In genomic region chr13:77724092-77724491, GRCh38 we compare ENCODE assay signal across 12 cellular contexts. TPM values are rescaled to one million over a fixed set of nuclear protein-coding genes. Genes with fewer than 3 reads are reported as not detected.
DNase-seq lines count a peak whose midpoint lies in the region; ATAC-seq and TF ChIP-seq lines count a peak whose summit lies in the region.
"Had no signal": no experiment of that assay in that cellular context is flagged by ENCODE, and none has a peak within 500 bp of the region (broad histone marks: within the 10 kb centered on the region; RNA-seq: fewer than 3 reads in every experiment).

No MANE protein-coding gene starts in this region.

- peak; percentile 68 for ATAC-seq in activated CD4-positive, alpha-beta T cell treated with anti-CD3 and anti-CD28 coated beads for 36 hours
- peak; percentile 52 for ATAC-seq in GM19452 (IDR thresholded peaks at IDR 0.05; ENCODE audit: unreplicated experiment)
- ATAC-seq in HG03066 (IDR thresholded peaks at IDR 0.05; ENCODE audit: low read depth, unreplicated experiment) = peak; percentile 64
- peak; percentile 73 for ATAC-seq in central memory CD8-positive, alpha-beta T cell (replicated peaks; ENCODE audit: extremely low read depth, poor library complexity, severe bottlenecking)
- ATAC-seq: esophagus mucosa had no signal

- POLR2A ChIA-PET in activated CD4-positive, alpha-beta T cell treated with anti-CD3 and anti-CD28 coated beads for 36 hours (lab: Charles Lee) = no interaction called here

- DNase-seq in activated CD4-positive, alpha-beta T cell treated with anti-CD3 and anti-CD28 coated beads for 36 hours = peak; percentile 18
- no peak for DNase-seq in activated CD4-positive, alpha-beta T cell treated with anti-CD3 and anti-CD28 coated beads for 4 hours
- no peak for DNase-seq in central memory CD8-positive, alpha-beta T cell (ENCODE audit: low spot score in 2 of 2)
- DNase-seq in nephron progenitor cell (no peak), trophoblast cell (no peak)
- no peak for DNase-seq in stimulated activated CD4-positive, alpha-beta T cell treated with anti-CD3 and anti-CD28 coated beads, Interleukin-4, amount 100 ng/mL, for 1 hour
- DNase-seq: hippocampal formation, NCI-H1930 had no signal

- no peaks in the 10 kb centered on the region for H3K27me3 ChIP-seq in trophoblast cell (ENCODE audit: insufficient read depth, low read length)

- no peak overlapping the region for H3K4me3 Mint-ChIP-seq in activated CD4-positive, alpha-beta T cell treated with anti-CD3 and anti-CD28 coated beads for 36 hours
- no peak overlapping the region for H3K4me3 Mint-ChIP-seq in central memory CD8-positive, alpha-beta T cell
- no peak overlapping the region for H3K4me3 Mint-ChIP-seq in nephron progenitor cell

- H3K4me1 ChIP-seq in trophoblast cell (ENCODE audit: control insufficient read depth in 1 of 2, insufficient read depth in 2 of 2, low read length in 2 of 2) = no peaks in the 10 kb centered on the region

- no peak overlapping the region for H2AK5ac ChIP-seq in trophoblast cell (ENCODE audit: low read length)

- CTCF ChIA-PET in activated CD4-positive, alpha-beta T cell treated with anti-CD3 and anti-CD28 coated beads for 36 hours (lab: Charles Lee) = interaction anchor here (1.4 kb wide), 1 partner anchor 9 kb away, joined by 3 read pairs; no protein-coding TSS in a partner anchor

- no peak overlapping the region for H2AFZ ChIP-seq in trophoblast cell (ENCODE audit: insufficient read depth, low read length, poor library complexity)

- no peak overlapping the region for H4K12ac ChIP-seq in trophoblast cell (ENCODE audit: low read depth, low read length)

- H3K79me2 ChIP-seq in trophoblast cell (ENCODE audit: control insufficient read depth, insufficient read depth, low read length, poor library complexity) = no peaks in the 10 kb centered on the region

- H3K18ac ChIP-seq in trophoblast cell (ENCODE audit: low read length) = no peak overlapping the region

- no peak overlapping the region for H3K9ac ChIP-seq in trophoblast cell (ENCODE audit: low read length)

- H3K4ac ChIP-seq in trophoblast cell (ENCODE audit: low read depth, low read length) = no peak overlapping the region

- no peaks in the 10 kb centered on the region for H3K9me3 ChIP-seq in trophoblast cell (ENCODE audit: insufficient read depth, low read depth, low read length)

- no peak overlapping the region for H3K4me2 ChIP-seq in trophoblast cell (ENCODE audit: low read length)

- no peak overlapping the region for H3K23ac ChIP-seq in trophoblast cell (ENCODE audit: low read length)

- H3K27ac Mint-ChIP-seq in activated CD4-positive, alpha-beta T cell treated with anti-CD3 and anti-CD28 coated beads for 36 hours = no peak overlapping the region
- H3K27ac Mint-ChIP-seq in central memory CD8-positive, alpha-beta T cell (ENCODE audit: low read depth) = peak overlapping the region; percentile 20
- no peak overlapping the region for H3K27ac Mint-ChIP-seq in nephron progenitor cell

- no peaks in the 10 kb centered on the region for H3K9me3 Mint-ChIP-seq in activated CD4-positive, alpha-beta T cell treated with anti-CD3 and anti-CD28 coated beads for 36 hours (ENCODE audit: low read depth)
- H3K9me3 Mint-ChIP-seq in central memory CD8-positive, alpha-beta T cell = no peaks in the 10 kb centered on the region
- H3K9me3 Mint-ChIP-seq in nephron progenitor cell = no peaks in the 10 kb centered on the region

- H4K8ac ChIP-seq in trophoblast cell (ENCODE audit: low read depth, low read length) = no peak overlapping the region

- no peak for TF ChIP-seq CTCF in nephron progenitor cell (IDR thresholded peaks at IDR 0.05)

- H2BK5ac ChIP-seq in trophoblast cell (ENCODE audit: low read depth, low read length, poor library complexity) = no peak overlapping the region

- H3K14ac ChIP-seq in trophoblast cell (ENCODE audit: low read length) = no peak overlapping the region

- no peaks in the 10 kb centered on the region for H3K36me3 ChIP-seq in trophoblast cell (ENCODE audit: control insufficient read depth in 1 of 2, insufficient read depth in 2 of 2, low read length in 2 of 2)

- H2BK12ac ChIP-seq in trophoblast cell (ENCODE audit: low read length) = no peak overlapping the region

- peaks cover 37% of the 10 kb centered on the region for H3K4me1 Mint-ChIP-seq in activated CD4-positive, alpha-beta T cell treated with anti-CD3 and anti-CD28 coated beads for 36 hours
- peaks cover 30% of the 10 kb centered on the region for H3K4me1 Mint-ChIP-seq in central memory CD8-positive, alpha-beta T cell
- H3K4me1 Mint-ChIP-seq in nephron progenitor cell = peaks cover 22% of the 10 kb centered on the region

- H2BK120ac ChIP-seq in trophoblast cell (ENCODE audit: insufficient read depth, low read length, poor library complexity) = no peak overlapping the region

- no peak overlapping the region for H3K4me3 ChIP-seq in trophoblast cell (ENCODE audit: low read depth, low read length)

- H3K79me1 ChIP-seq in trophoblast cell (ENCODE audit: low read length) = no peaks in the 10 kb centered on the region

- no peak overlapping the region for H4K91ac ChIP-seq in trophoblast cell (ENCODE audit: low read depth, low read length)

- peaks cover 33% of the 10 kb centered on the region for H3K36me3 Mint-ChIP-seq in activated CD4-positive, alpha-beta T cell treated with anti-CD3 and anti-CD28 coated beads for 36 hours (ENCODE audit: low read depth)
- peaks cover 23% of the 10 kb centered on the region for H3K36me3 Mint-ChIP-seq in central memory CD8-positive, alpha-beta T cell (ENCODE audit: insufficient read depth)
- H3K36me3 Mint-ChIP-seq in nephron progenitor cell (ENCODE audit: low read depth) = peaks cover 55% of the 10 kb centered on the region

- H3K27ac ChIP-seq in trophoblast cell (ENCODE audit: low read depth, low read length) = no peak overlapping the region
- H3K27ac ChIP-seq: 22Rv1 had no signal

- intact Hi-C loops in activated CD4-positive, alpha-beta T cell treated with anti-CD3 and anti-CD28 coated beads for 36 hours (cut with DNase I, micrococcal nuclease) = loop anchor here in 1 of 2 experiments (2.0 kb wide), 1 partner anchor 21 kb away; no protein-coding TSS in a partner anchor

- no CpG with 5 or more reads among the region's 6 CpGs for WGBS in trophoblast cell (ENCODE audit: extremely low coverage, insufficient coverage, insufficient read length)

- H3K27me3 Mint-ChIP-seq in activated CD4-positive, alpha-beta T cell treated with anti-CD3 and anti-CD28 coated beads for 36 hours = no peaks in the 10 kb centered on the region
- H3K27me3 Mint-ChIP-seq in central memory CD8-positive, alpha-beta T cell = no peaks in the 10 kb centered on the region
- H3K27me3 Mint-ChIP-seq in nephron progenitor cell (ENCODE audit: low read depth, poor library complexity) = no peaks in the 10 kb centered on the region

RNA-seq across cellular contexts. Expression of gene SLAIN1, which starts 26.6 kb away (rescaled TPM):
- total RNA-seq in activated CD4-positive, alpha-beta T cell treated with anti-CD3 and anti-CD28 coated beads for 36 hours = 10 to 100 TPM; 26.7 to 39.8 TPM
- 2.9 and 3.4 TPM in 2 replicates for polyA plus RNA-seq in trophoblast cell (2013)
